10 cellular contexts compared by ENCODE assay signal in the genomic region with DNA sequence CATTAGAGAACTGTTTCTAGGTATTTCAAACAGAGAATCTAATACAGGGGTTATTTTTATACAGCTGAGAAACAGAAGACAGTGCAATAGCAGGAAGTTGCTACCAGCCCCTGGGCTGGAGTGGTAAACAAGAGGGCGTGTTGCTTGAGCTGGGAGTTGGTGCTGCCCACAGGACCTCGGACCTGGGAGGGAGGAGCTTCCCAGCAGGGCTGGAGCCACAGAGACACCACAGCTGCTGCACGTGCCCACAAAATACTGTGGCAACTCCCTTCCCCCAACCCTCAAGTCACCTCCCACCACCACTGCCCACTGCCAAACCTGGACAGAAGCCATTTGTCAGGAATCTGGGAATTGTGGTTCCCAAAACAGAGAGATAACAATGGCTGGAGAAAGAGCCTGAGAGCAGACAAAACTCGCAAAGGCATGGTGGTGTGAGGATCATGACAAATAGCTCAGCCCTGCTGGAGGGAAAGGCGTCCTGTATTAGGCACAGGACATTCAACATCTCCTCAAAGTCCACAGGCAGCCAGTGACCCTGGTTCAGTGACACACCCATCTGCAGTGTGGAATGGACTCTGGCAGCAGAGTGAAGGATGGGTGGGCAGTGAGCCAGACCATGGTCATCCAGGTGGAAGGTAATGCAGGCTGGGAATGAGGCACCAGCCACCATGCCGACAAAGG. TPM values are rescaled to one million over a fixed set of nuclear protein-coding genes. Genes with fewer than 3 reads are reported as not detected.
DNase-seq lines count a peak whose midpoint lies in the region; ATAC-seq and TF ChIP-seq lines count a peak whose summit lies in the region.
"Had no signal": no experiment of that assay in that cellular context is flagged by ENCODE, and none has a peak within 500 bp of the region (broad histone marks: within the 10 kb centered on the region; RNA-seq: fewer than 3 reads in every experiment).

No MANE protein-coding gene starts in this region.

- DNase-seq in central memory CD8-positive, alpha-beta T cell (ENCODE audit: low spot score in 2 of 2) = no peak
- no peak for DNase-seq in neural progenitor cell (ENCODE audit: low spot score)
- DNase-seq in NCI-H2081 (lab: John Stamatoyannopoulos, UW) = no peak
- no peak for DNase-seq in activated CD4-positive, alpha-beta T cell treated with anti-CD3 and anti-CD28 coated beads, Interleukin-2, amount 50 U/mL, for 4 hours
- no peak for DNase-seq in T1000 (lab: John Stamatoyannopoulos, UW)
- DNase-seq in GM13977 (ENCODE audit: low spot score) = no peak

- no peaks in the 10 kb centered on the region for H3K9me3 Mint-ChIP-seq in central memory CD8-positive, alpha-beta T cell
- H3K9me3 Mint-ChIP-seq in neural progenitor cell = no peaks in the 10 kb centered on the region

- H3K27me3 ChIP-seq in neural progenitor cell = no peaks in the 10 kb centered on the region
- H3K27me3 ChIP-seq: ovary had no signal

- peaks cover 1% of the 10 kb centered on the region for H3K36me3 Mint-ChIP-seq in central memory CD8-positive, alpha-beta T cell (ENCODE audit: insufficient read depth)
- peaks cover 9% of the 10 kb centered on the region for H3K36me3 Mint-ChIP-seq in neural progenitor cell

- H3K4me2 ChIP-seq in neural progenitor cell = no peak overlapping the region

- ATAC-seq in GM18502 (IDR thresholded peaks at IDR 0.05; ENCODE audit: poor library complexity, unreplicated experiment) (peak; percentile 49), HG03108 (IDR thresholded peaks at IDR 0.05; ENCODE audit: unreplicated experiment) (peak; percentile 44)
- ATAC-seq in central memory CD8-positive, alpha-beta T cell (replicated peaks; ENCODE audit: extremely low read depth, poor library complexity, severe bottlenecking) = peak; percentile 29

- H3K4me3 Mint-ChIP-seq in central memory CD8-positive, alpha-beta T cell = peak overlapping the region; percentile 14
- H3K4me3 Mint-ChIP-seq in neural progenitor cell = no peak overlapping the region

- no peaks in the 10 kb centered on the region for H3K9me3 ChIP-seq in neural progenitor cell (ENCODE audit: low read depth)
- H3K9me3 ChIP-seq: ovary had no signal

- no peaks in the 10 kb centered on the region for H4K20me1 ChIP-seq in neural progenitor cell (ENCODE audit: low read depth)

- no peak overlapping the region for H2AFZ ChIP-seq in neural progenitor cell (replicated peaks)

- no peak overlapping the region for H3K9ac ChIP-seq in neural progenitor cell

- no peaks in the 10 kb centered on the region for H3K27me3 Mint-ChIP-seq in central memory CD8-positive, alpha-beta T cell
- no peaks in the 10 kb centered on the region for H3K27me3 Mint-ChIP-seq in neural progenitor cell (ENCODE audit: insufficient read depth, low read depth)

- H3F3A ChIP-seq in neural progenitor cell (ENCODE audit: low read depth) = peaks cover 3% of the 10 kb centered on the region

- H3K27ac ChIP-seq in neural progenitor cell = no peak overlapping the region
- H3K27ac ChIP-seq: HL-60 had no signal

- H3K79me2 ChIP-seq in neural progenitor cell (ENCODE audit: low read depth) = no peaks in the 10 kb centered on the region

- in situ Hi-C loops in GM13977 (cut with MboI; ENCODE audit: low pct_unique_long_range_greater_than_20kb, low sequenced_read_pairs, unreplicated experiment) = loop anchor here (25.0 kb wide), 2 partner anchors 180 to 305 kb away; no protein-coding TSS in a partner anchor

- peaks cover 26% of the 10 kb centered on the region for H3K4me1 ChIP-seq in neural progenitor cell

- peaks cover 17% of the 10 kb centered on the region for H3K4me1 Mint-ChIP-seq in central memory CD8-positive, alpha-beta T cell
- peaks cover 58% of the 10 kb centered on the region for H3K4me1 Mint-ChIP-seq in neural progenitor cell

- TF ChIP-seq CTCF in neural progenitor cell (IDR thresholded peaks at IDR 0.05) (no peak), GM13977 (IDR thresholded peaks at IDR 0.05; ENCODE audit: extremely low read depth, insufficient read depth, missing control alignments) (no peak)

- peak overlapping the region; percentile 42 for H3K27ac Mint-ChIP-seq in central memory CD8-positive, alpha-beta T cell (ENCODE audit: low read depth)
- H3K27ac Mint-ChIP-seq in neural progenitor cell = peak overlapping the region; percentile 57

- H3K36me3 ChIP-seq in neural progenitor cell = no peaks in the 10 kb centered on the region
- H3K36me3 ChIP-seq: ovary had no signal

- no peak overlapping the region for H3K4me3 ChIP-seq in neural progenitor cell
- H3K4me3 ChIP-seq: ovary had no signal

RNA-seq across cellular contexts. Expression of a gene that starts 57.2 kb away (rescaled TPM):
- 15.9 and 19.8 TPM in 2 replicates for total RNA-seq in neural progenitor cell (ENCODE audit: low replicate concordance)
